12 cellular contexts compared by ENCODE assay signal in genomic region chr17:42845918-42846593, GRCh38. TPM values are rescaled to one million over a fixed set of nuclear protein-coding genes. Genes with fewer than 3 reads are reported as not detected.
A peak's percentile ranks its signal among the peaks of the same experiment; 100 is the strongest.
DNase-seq lines count a peak whose midpoint lies in the region; ATAC-seq and TF ChIP-seq lines count a peak whose summit lies in the region.
"Had no signal": no experiment of that assay in that cellular context is flagged by ENCODE, and none has a peak within 500 bp of the region (broad histone marks: within the 10 kb centered on the region; RNA-seq: fewer than 3 reads in every experiment).

No MANE protein-coding gene starts in this region.

- H3K4me1 ChIP-seq in stomach = peaks cover 13 to 56% (median 37%) of the 10 kb centered on the region in 4 donors
- H3K4me1 ChIP-seq: HAP-1, pancreas had no signal

- 51 to 70% (median 61%) methylated on average over 7 of the region's 7 CpGs for WGBS in stomach, 5 donors

- CTCF ChIA-PET in activated naive CD4-positive, alpha-beta T cell treated with anti-CD3 and anti-CD28 coated beads for 36 hours (lab: Charles Lee) = interaction anchor here (0.5 kb wide), 1 partner anchor 162 kb away, joined by 3 read pairs; no protein-coding TSS in a partner anchor
- CTCF ChIA-PET in activated naive CD4-positive, alpha-beta T cell treated with anti-CD3 and anti-CD28 coated beads, Interleukin-2, amount 10 ng/mL, durations not matched to agents 7 days and 5 days (lab: Charles Lee) = interaction anchor here (1.1 to 1.4 kb wide), 2 partner anchors 83 to 152 kb away, joined by 3 to 4 read pairs; partner anchors contain the start of gene RPL27
- CTCF ChIA-PET in activated CD8-positive, alpha-beta T cell treated with anti-CD3 and anti-CD28 coated beads for 36 hours (lab: Charles Lee) = interaction anchor here (1.1 to 1.7 kb wide), 4 partner anchors 28 to 152 kb away, joined by 3 to 6 read pairs (median 5); partner anchors contain the start of gene RPL27

- peaks cover 13% of the 10 kb centered on the region for H3K4me1 Mint-ChIP-seq in activated naive CD4-positive, alpha-beta T cell treated with anti-CD3 and anti-CD28 coated beads for 36 hours (ENCODE audit: low read depth)
- H3K4me1 Mint-ChIP-seq in activated naive CD4-positive, alpha-beta T cell treated with anti-CD3 and anti-CD28 coated beads, Interleukin-2, amount 10 ng/mL, durations not matched to agents 7 days and 5 days = peaks cover 2% of the 10 kb centered on the region
- H3K4me1 Mint-ChIP-seq in activated CD8-positive, alpha-beta T cell treated with anti-CD3 and anti-CD28 coated beads for 36 hours (ENCODE audit: low read depth) = peaks cover 19% of the 10 kb centered on the region

- H3K27me3 ChIP-seq in stomach (no peaks in the 10 kb centered on the region), MG63 (no peaks in the 10 kb centered on the region)
- H3K27me3 ChIP-seq: BLaER1 treated with 17β-estradiol and CSF1 and Interleukin-3, amounts not matched to agents 10 nM and 100 nM; pancreas had no signal

- DNase-seq in activated naive CD4-positive, alpha-beta T cell treated with anti-CD3 and anti-CD28 coated beads for 36 hours = peak; percentile 66
- no peak for DNase-seq in activated naive CD4-positive, alpha-beta T cell treated with anti-CD3 and anti-CD28 coated beads, Interleukin-2, amount 10 ng/mL, durations not matched to agents 7 days and 5 days
- DNase-seq in activated CD8-positive, alpha-beta T cell treated with anti-CD3 and anti-CD28 coated beads for 36 hours = peak; percentile 79
- peak; percentile 45 for DNase-seq in kidney tubule cell (ENCODE audit: low spot score)
- no peak for DNase-seq in stomach
- DNase-seq in hippocampal formation (lab: John Stamatoyannopoulos, UW) = no peak
- DNase-seq in NCI-H146 treated with DMSO at 0.1 percent for 48 hours (lab: John Stamatoyannopoulos, UW; ENCODE audit: unreplicated experiment) = no peak
- no peak for DNase-seq in MG63
- DNase-seq: NCI-H345, pancreas had no signal

- peak; percentile 84 for ATAC-seq in activated CD8-positive, alpha-beta T cell treated with anti-CD3 and anti-CD28 coated beads for 36 hours

- peak overlapping the region; percentile 13 for H3K27ac Mint-ChIP-seq in activated naive CD4-positive, alpha-beta T cell treated with anti-CD3 and anti-CD28 coated beads for 36 hours
- no peak overlapping the region for H3K27ac Mint-ChIP-seq in activated naive CD4-positive, alpha-beta T cell treated with anti-CD3 and anti-CD28 coated beads, Interleukin-2, amount 10 ng/mL, durations not matched to agents 7 days and 5 days
- H3K27ac Mint-ChIP-seq in activated CD8-positive, alpha-beta T cell treated with anti-CD3 and anti-CD28 coated beads for 36 hours = peak overlapping the region; percentile 85

- no peaks in the 10 kb centered on the region for H3K9me3 Mint-ChIP-seq in activated naive CD4-positive, alpha-beta T cell treated with anti-CD3 and anti-CD28 coated beads for 36 hours
- H3K9me3 Mint-ChIP-seq in activated naive CD4-positive, alpha-beta T cell treated with anti-CD3 and anti-CD28 coated beads, Interleukin-2, amount 10 ng/mL, durations not matched to agents 7 days and 5 days = no peaks in the 10 kb centered on the region
- H3K9me3 Mint-ChIP-seq in activated CD8-positive, alpha-beta T cell treated with anti-CD3 and anti-CD28 coated beads for 36 hours = no peaks in the 10 kb centered on the region

- H3K36me3 ChIP-seq in stomach = peaks cover 31 to 53% (median 50%) of the 10 kb centered on the region in 4 donors
- peaks cover 50% of the 10 kb centered on the region for H3K36me3 ChIP-seq in MG63

- H3K9me3 ChIP-seq in stomach (no peaks in the 10 kb centered on the region), MG63 (no peaks in the 10 kb centered on the region)
- H3K9me3 ChIP-seq: BLaER1 treated with 17β-estradiol and CSF1 and Interleukin-3, amounts not matched to agents 10 nM and 100 nM; HAP-1; pancreas had no signal

- no peak for TF ChIP-seq CTCF in activated CD8-positive, alpha-beta T cell treated with anti-CD3 and anti-CD28 coated beads for 36 hours (IDR thresholded peaks at IDR 0.05)
- no peak for TF ChIP-seq CTCF in stomach (IDR thresholded peaks at IDR 0.05)

- no peak for TF ChIP-seq POLR2A in stomach (IDR thresholded peaks at IDR 0.05)

- peaks cover 18% of the 10 kb centered on the region for H3K36me3 Mint-ChIP-seq in activated naive CD4-positive, alpha-beta T cell treated with anti-CD3 and anti-CD28 coated beads for 36 hours (ENCODE audit: low read depth)
- peaks cover 34% of the 10 kb centered on the region for H3K36me3 Mint-ChIP-seq in activated naive CD4-positive, alpha-beta T cell treated with anti-CD3 and anti-CD28 coated beads, Interleukin-2, amount 10 ng/mL, durations not matched to agents 7 days and 5 days
- H3K36me3 Mint-ChIP-seq in activated CD8-positive, alpha-beta T cell treated with anti-CD3 and anti-CD28 coated beads for 36 hours (ENCODE audit: low read depth) = peaks cover 26% of the 10 kb centered on the region

- H3K27ac ChIP-seq in stomach = peak overlapping the region in 4 of 5 donors; percentile 8 to 49 (median 44)
- H3K27ac ChIP-seq: pancreas had no signal

- intact Hi-C loops in activated naive CD4-positive, alpha-beta T cell treated with anti-CD3 and anti-CD28 coated beads for 36 hours (cut with micrococcal nuclease) = no loop called here
- intact Hi-C loops in activated CD8-positive, alpha-beta T cell treated with anti-CD3 and anti-CD28 coated beads for 36 hours (cut with micrococcal nuclease) = loop anchor here (10.0 kb wide), 2 partner anchors 79 to 149 kb away; partner anchors contain the start of gene RPL27
- intact Hi-C loops in stomach (cut with DNase I; ENCODE audit: low total_unique reads) = loop anchor here (5.0 kb wide), 1 partner anchor 96 kb away; no protein-coding TSS in a partner anchor

- no peak overlapping the region for H3K4me3 Mint-ChIP-seq in activated naive CD4-positive, alpha-beta T cell treated with anti-CD3 and anti-CD28 coated beads for 36 hours
- no peak overlapping the region for H3K4me3 Mint-ChIP-seq in activated naive CD4-positive, alpha-beta T cell treated with anti-CD3 and anti-CD28 coated beads, Interleukin-2, amount 10 ng/mL, durations not matched to agents 7 days and 5 days
- H3K4me3 Mint-ChIP-seq in activated CD8-positive, alpha-beta T cell treated with anti-CD3 and anti-CD28 coated beads for 36 hours = no peak overlapping the region

- POLR2A ChIA-PET in activated CD8-positive, alpha-beta T cell treated with anti-CD3 and anti-CD28 coated beads for 36 hours (lab: Charles Lee) = interaction anchor here (0.8 to 2.9 kb wide), 9 partner anchors 9 to 152 kb away, joined by 3 to 27 read pairs (median 3); partner anchors contain the start of genes PSME3 and RPL27

- no peaks in the 10 kb centered on the region for H3K27me3 Mint-ChIP-seq in activated naive CD4-positive, alpha-beta T cell treated with anti-CD3 and anti-CD28 coated beads for 36 hours (ENCODE audit: low read depth)
- no peaks in the 10 kb centered on the region for H3K27me3 Mint-ChIP-seq in activated naive CD4-positive, alpha-beta T cell treated with anti-CD3 and anti-CD28 coated beads, Interleukin-2, amount 10 ng/mL, durations not matched to agents 7 days and 5 days
- H3K27me3 Mint-ChIP-seq in activated CD8-positive, alpha-beta T cell treated with anti-CD3 and anti-CD28 coated beads for 36 hours = no peaks in the 10 kb centered on the region

- TF ChIP-seq EP300 in stomach (IDR thresholded peaks at IDR 0.05) = no peak

- H3K4me3 ChIP-seq in stomach (no peak overlapping the region), MG63 (no peak overlapping the region)
- H3K4me3 ChIP-seq: BLaER1 treated with 17β-estradiol and CSF1 and Interleukin-3, amounts not matched to agents 10 nM and 100 nM; HAP-1; pancreas had no signal

RNA-seq across cellular contexts. Expression of gene AOC2, which starts 1.7 kb away (rescaled TPM):
- 1 to 10 TPM; 2.0 to 2.6 TPM for total RNA-seq in activated naive CD4-positive, alpha-beta T cell treated with anti-CD3 and anti-CD28 coated beads for 36 hours
- total RNA-seq in activated CD8-positive, alpha-beta T cell treated with anti-CD3 and anti-CD28 coated beads for 36 hours = 1 to 10 TPM; 3.0 to 3.3 TPM
- 1 to 10 TPM in 1 of 5 donors, under 1 TPM in 2, not detected in 2; 0.87 to 3.0 (median 0.92) TPM for total RNA-seq in stomach
- polyA plus RNA-seq in stomach = under 1 TPM in 2 of 3 donors, not detected in 1; 0.50 to 0.55 TPM
- 0.36 TPM in 1 of 2 replicates, not detected in the other for total RNA-seq in MG63 (2014; rRNA removed; shearing (Covaris generic); ENCODE audit: low replicate concordance)

RNA-seq across cellular contexts. Expression of gene AOC3, which starts 4.9 kb away (rescaled TPM):
- 1 to 10 TPM; 1.4 to 2.6 TPM for total RNA-seq in activated naive CD4-positive, alpha-beta T cell treated with anti-CD3 and anti-CD28 coated beads for 36 hours
- total RNA-seq in activated CD8-positive, alpha-beta T cell treated with anti-CD3 and anti-CD28 coated beads for 36 hours = 1 to 10 TPM; 2.0 to 2.9 TPM
- 10 to 100 TPM; 20.9 to 67.9 (median 42.0) TPM for total RNA-seq in stomach
- 10 to 100 TPM in 1 of 3 donors, 1 to 10 TPM in 2; 6.2 to 46.9 (median 9.3) TPM for polyA plus RNA-seq in stomach
- 0.10 and 0.86 TPM in 2 replicates for total RNA-seq in MG63 (2014; rRNA removed; shearing (Covaris generic); ENCODE audit: low replicate concordance)

RNA-seq across cellular contexts. Expression of gene PSME3, which starts 12.9 kb away (rescaled TPM):
- 10 to 100 TPM; 84.7 to 87.0 TPM for total RNA-seq in activated naive CD4-positive, alpha-beta T cell treated with anti-CD3 and anti-CD28 coated beads for 36 hours
- total RNA-seq in activated CD8-positive, alpha-beta T cell treated with anti-CD3 and anti-CD28 coated beads for 36 hours = 100 to 1,000 TPM; 124 to 132 TPM
- 10 to 100 TPM; 26.4 to 74.4 (median 70.0) TPM for total RNA-seq in stomach
- 10 to 100 TPM; 27.1 to 75.8 (median 61.5) TPM for polyA plus RNA-seq in stomach
- total RNA-seq in MG63 (2014; rRNA removed; shearing (Covaris generic); ENCODE audit: low replicate concordance) = 72.7 and 82.0 TPM in 2 replicates

RNA-seq across cellular contexts. Expression of gene BECN1, which starts 22.0 kb away (rescaled TPM):
- 10 to 100 TPM; 64.1 to 71.3 TPM for total RNA-seq in activated naive CD4-positive, alpha-beta T cell treated with anti-CD3 and anti-CD28 coated beads for 36 hours
- total RNA-seq in activated CD8-positive, alpha-beta T cell treated with anti-CD3 and anti-CD28 coated beads for 36 hours = 10 to 100 TPM; 72.0 to 74.1 TPM
- 100 to 1,000 TPM in 3 of 5 donors, 10 to 100 TPM in 2; 53.1 to 192 (median 124) TPM for total RNA-seq in stomach
- 10 to 100 TPM; 40.3 to 86.1 (median 65.2) TPM for polyA plus RNA-seq in stomach
- 85.0 and 209 TPM in 2 replicates for total RNA-seq in MG63 (2014; rRNA removed; shearing (Covaris generic); ENCODE audit: low replicate concordance)

RNA-seq across cellular contexts. Expression of gene CNTD1, which starts 47.4 kb away (rescaled TPM):
- not detected for total RNA-seq in activated naive CD4-positive, alpha-beta T cell treated with anti-CD3 and anti-CD28 coated beads for 36 hours
- under 1 TPM in 1 of 2 experiments, not detected in 1; 0.23 TPM for total RNA-seq in activated CD8-positive, alpha-beta T cell treated with anti-CD3 and anti-CD28 coated beads for 36 hours
- total RNA-seq in stomach = 1 to 10 TPM in 2 of 5 donors, under 1 TPM in 1, not detected in 2; 0.29 to 2.2 (median 1.3) TPM
- polyA plus RNA-seq in stomach = 1 to 10 TPM; 1.3 to 2.4 (median 1.3) TPM
- total RNA-seq in MG63 (2014; rRNA removed; shearing (Covaris generic); ENCODE audit: low replicate concordance) = not detected in 2 replicates

Comparison
In these comparisons a context has a peak if more than half of its experiments do, and no peak if none do; other contexts are left out.
1. DNase-seq: peak in activated naive CD4-positive, alpha-beta T cell treated with anti-CD3 and anti-CD28 coated beads for 36 hours (single experiment), activated CD8-positive, alpha-beta T cell treated with anti-CD3 and anti-CD28 coated beads for 36 hours (single experiment) and kidney tubule cell (single experiment); none in activated naive CD4-positive, alpha-beta T cell treated with anti-CD3 and anti-CD28 coated beads, Interleukin-2, amount 10 ng/mL, durations not matched to agents 7 days and 5 days (single experiment), stomach (single experiment), hippocampal formation (0 of 2), NCI-H146 treated with DMSO at 0.1 percent for 48 hours (single experiment) and MG63 (single experiment).
2. RNA of gene AOC3, which starts 4.9 kb away (total RNA-seq): 20.9 to 67.9 TPM in stomach; 2.0 to 2.9 TPM in activated CD8-positive, alpha-beta T cell treated with anti-CD3 and anti-CD28 coated beads for 36 hours, 1.4 to 2.6 TPM in activated naive CD4-positive, alpha-beta T cell treated with anti-CD3 and anti-CD28 coated beads for 36 hours and 0.10 to 0.86 TPM in MG63; every median in the first group is over 4 times any median in the second.